Comparison of ENCODE assay signal across 32 cellular contexts in genomic region chr6:65350525-65350924, GRCh38.
"Had no signal": no experiment of that assay in that cellular context is flagged by ENCODE, and none has a peak within 500 bp of the region (broad histone marks: within the 10 kb centered on the region; RNA-seq: fewer than 3 reads in every experiment).

No MANE protein-coding gene starts in this region.

- H3K9me3 ChIP-seq: adrenal gland, ascending aorta had no signal

- H3K4me1 ChIP-seq: adrenal gland, ascending aorta had no signal

- DNase-seq: activated B cell treated with CpG ODN at 0.5 μM for 24 hours; activated CD4-positive, alpha-beta memory T cell treated with anti-CD3 and anti-CD28 coated beads for 36 hours; activated CD4-positive, alpha-beta T cell treated with anti-CD3 and anti-CD28 coated beads for 4 hours; activated CD4-positive, alpha-beta T cell treated with anti-CD3 and anti-CD28 coated beads, Interleukin-2, amount 10 ng/mL, durations not matched to agents 24 days and 14 days; activated CD4-positive, alpha-beta T cell treated with anti-CD3 and anti-CD28 coated beads, Interleukin-2, amount 50 U/mL, for 1 hour; activated CD4-positive, alpha-beta T cell treated with anti-CD3 and anti-CD28 coated beads, Interleukin-2, amount 50 U/mL, for 4 hours; activated CD4-positive, CD25-positive, alpha-beta regulatory T cell treated with anti-CD3 and anti-CD28 coated beads, Interleukin-2, amount 50 U/mL, for 72 hours; activated CD8-positive, alpha-beta memory T cell treated with anti-CD3 and anti-CD28 coated beads, Interleukin-2, amount 50 U/mL, for 4 hours; activated CD8-positive, alpha-beta T cell treated with anti-CD3 and anti-CD28 coated beads for 36 hours; activated effector memory CD4-positive, alpha-beta T cell treated with anti-CD3 and anti-CD28 coated beads, Interleukin-2, amount 50 U/mL, for 16 hours; activated gamma-delta T cell treated with Interleukin-2 at 50 U/mL for 16 hours; activated naive CD4-positive, alpha-beta T cell; activated naive CD4-positive, alpha-beta T cell treated with anti-CD3 and anti-CD28 coated beads for 36 hours; activated naive CD4-positive, alpha-beta T cell treated with anti-CD3 and anti-CD28 coated beads, Interleukin-2, amount 50 U/mL, for 16 hours; activated naive CD8-positive, alpha-beta T cell treated with anti-CD3 and anti-CD28 coated beads for 36 hours; activated T-cell treated with anti-CD3 and anti-CD28 coated beads for 4 hours; activated T-cell treated with anti-CD3 and anti-CD28 coated beads, Interleukin-2, amount 50 U/mL, for 1 hour; activated T-cell treated with anti-CD3 and anti-CD28 coated beads, Interleukin-2, amount 50 U/mL, for 4 hours; activated T-cell treated with anti-CD3 and anti-CD28 coated beads, Interleukin-2, amount 50 U/mL, for 72 hours; adrenal gland; amygdala; anterior cingulate cortex; caudate nucleus; cerebellar nuclear complex; T-helper 1 cell; T-helper 2 cell; T-helper 9 cell had no signal

- H3K36me3 ChIP-seq: adrenal gland, ascending aorta, cardiac muscle cell had no signal

- ATAC-seq: activated CD8-positive, alpha-beta T cell treated with anti-CD3 and anti-CD28 coated beads for 36 hours; activated naive CD4-positive, alpha-beta T cell treated with anti-CD3 and anti-CD28 coated beads, Interleukin-2, amount 50 U/mL, for 72 hours; activated T-cell treated with anti-CD3 and anti-CD28 coated beads, Interleukin-2, amount 50 U/mL, for 4 hours; activated T-cell treated with anti-CD3 and anti-CD28 coated beads, Interleukin-2, amount 50 U/mL, for 72 hours; activated T-helper 17 cell treated with anti-CD3 and anti-CD28 coated beads, Interleukin-2, amount 50 U/mL, for 72 hours had no signal

- H3K27me3 ChIP-seq: adrenal gland, ascending aorta, cardiac muscle cell had no signal

- H3K27ac ChIP-seq: adrenal gland, ascending aorta, cardiac muscle cell, VCaP had no signal

- H3K4me3 ChIP-seq: adrenal gland, ascending aorta, cardiac muscle cell had no signal
